ENCODE assay signal across 8 cellular contexts in the genomic region with DNA sequence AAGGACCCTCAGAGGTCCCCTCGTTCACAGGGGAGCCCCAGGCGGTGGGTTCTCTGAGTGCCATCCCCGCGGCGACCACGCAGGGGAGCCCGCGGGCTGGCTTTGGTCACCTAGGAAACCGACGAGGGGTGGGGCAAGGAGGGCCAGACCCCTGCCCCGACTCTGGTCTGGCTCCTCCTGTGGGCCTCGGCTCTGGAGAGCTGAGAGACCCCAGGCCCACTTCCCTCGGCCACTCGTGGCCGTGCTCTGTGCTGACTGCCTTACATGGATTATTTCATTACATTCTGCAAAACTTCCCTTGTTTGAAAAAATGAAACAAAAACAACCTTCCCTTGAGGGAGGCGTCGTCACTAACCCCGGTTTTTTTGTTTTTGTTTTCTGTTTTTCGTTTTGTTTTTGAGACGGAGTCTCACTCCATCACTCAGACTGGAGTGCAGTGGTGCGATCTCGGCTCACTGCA. TPM values are rescaled to one million over a fixed set of nuclear protein-coding genes. Genes with fewer than 3 reads are reported as not detected.
DNase-seq lines count a peak whose midpoint lies in the region; ATAC-seq, FAIRE-seq and TF ChIP-seq lines count a peak whose summit lies in the region.

No MANE protein-coding gene starts in this region.

- H3K4me2 ChIP-seq in parathyroid adenoma (ENCODE audit: low read length) = peak overlapping the region; percentile 72

- peak overlapping the region; percentile 89 for H3K27ac Mint-ChIP-seq in activated T-cell treated with anti-CD3 and anti-CD28 coated beads, Interleukin-2, amount 50 U/mL, for 24 hours

- H3K36me3 Mint-ChIP-seq in activated T-cell treated with anti-CD3 and anti-CD28 coated beads, Interleukin-2, amount 50 U/mL, for 24 hours (ENCODE audit: low read depth) = no peaks in the 10 kb centered on the region

- DNase-seq in Daoy (ENCODE audit: low read depth) (peak; percentile 57), NCI-H1694 (lab: John Stamatoyannopoulos, UW) (peak; percentile 28), fibroblast of mammary gland (ENCODE audit: low read depth) (no peak), urothelium cell line (ENCODE audit: low spot score) (peak; percentile 86), Ammon's horn (ENCODE audit: low spot score) (no peak)
- peak; percentile 86 for DNase-seq in activated T-cell treated with anti-CD3 and anti-CD28 coated beads, Interleukin-2, amount 50 U/mL, for 24 hours

- H3K9me3 ChIP-seq in parathyroid adenoma (ENCODE audit: control insufficient read depth, low read length) = no peaks in the 10 kb centered on the region

- H2AFZ ChIP-seq in parathyroid adenoma = no peak overlapping the region

- peaks cover 4% of the 10 kb centered on the region for H3K9me3 Mint-ChIP-seq in activated T-cell treated with anti-CD3 and anti-CD28 coated beads, Interleukin-2, amount 50 U/mL, for 24 hours

- peak; percentile 55 for ATAC-seq in GM21786 (IDR thresholded peaks at IDR 0.05; ENCODE audit: unreplicated experiment)

- peak overlapping the region; percentile 82 for H3K4me3 Mint-ChIP-seq in activated T-cell treated with anti-CD3 and anti-CD28 coated beads, Interleukin-2, amount 50 U/mL, for 24 hours

- H3K4me3 ChIP-seq in fibroblast of mammary gland (ENCODE audit: control insufficient read depth, low read depth, low read length) (peak overlapping the region; percentile 45), parathyroid adenoma (ENCODE audit: low read depth, low read length) (peak overlapping the region; percentile 53)

- FAIRE-seq in urothelium cell line (lab: Jason Lieb, UNC) = no peak

- H3K27me3 Mint-ChIP-seq in activated T-cell treated with anti-CD3 and anti-CD28 coated beads, Interleukin-2, amount 50 U/mL, for 24 hours = no peaks in the 10 kb centered on the region

- H3K9ac ChIP-seq in parathyroid adenoma = no peak overlapping the region

- TF ChIP-seq CTCF in fibroblast of mammary gland (conservative IDR thresholded peaks at IDR 0.05; ENCODE audit: control insufficient read depth, insufficient read depth, low read depth, low read length) (peak; percentile 75), parathyroid adenoma (IDR thresholded peaks at IDR 0.05) (peak; percentile 24)

- no peaks in the 10 kb centered on the region for H3K27me3 ChIP-seq in parathyroid adenoma (ENCODE audit: control insufficient read depth, insufficient read depth, low read length)

- H3K4me1 ChIP-seq in parathyroid adenoma = no peaks in the 10 kb centered on the region

- peaks cover 29% of the 10 kb centered on the region for H3K4me1 Mint-ChIP-seq in activated T-cell treated with anti-CD3 and anti-CD28 coated beads, Interleukin-2, amount 50 U/mL, for 24 hours (ENCODE audit: low read depth)

- no peak overlapping the region for H3K27ac ChIP-seq in parathyroid adenoma

- no peaks in the 10 kb centered on the region for H3K79me2 ChIP-seq in parathyroid adenoma

- H3K36me3 ChIP-seq in parathyroid adenoma (ENCODE audit: control insufficient read depth, insufficient read depth, low read length) = no peaks in the 10 kb centered on the region

RNA-seq across cellular contexts. Expression of a gene that starts 15.2 kb away (rescaled TPM):
- 1.7 and 8.2 TPM in 2 replicates for total RNA-seq in Daoy (2014; rRNA removed; shearing (Covaris generic))

RNA-seq across cellular contexts. Expression of a gene that starts 23.1 kb away (rescaled TPM):
- total RNA-seq in Daoy (2014; rRNA removed; shearing (Covaris generic)) = 40.5 and 59.0 TPM in 2 replicates

RNA-seq across cellular contexts. Expression of a gene that starts 54.9 kb away (rescaled TPM):
- total RNA-seq in Daoy (2014; rRNA removed; shearing (Covaris generic)) = not detected in 2 replicates

Comparison
In these comparisons a context has a peak if more than half of its experiments do, and no peak if none do; other contexts are left out.
1. DNase-seq: peak in Daoy (single experiment), NCI-H1694 (single experiment), activated T-cell treated with anti-CD3 and anti-CD28 coated beads, Interleukin-2, amount 50 U/mL, for 24 hours (single experiment) and urothelium cell line (single experiment); none in fibroblast of mammary gland (single experiment) and Ammon's horn (single experiment).